ENCODE assay signal across 1 cellular context in genomic region chr13:113182046-113182445, GRCh38.
TF ChIP-seq lines count a peak whose summit lies in the region.

No MANE protein-coding gene starts in this region.

TF ChIP-seq in IMR-90, 13 proteins besides CTCF, POLR2A, EP300 and RAD21:
- TF ChIP-seq RCOR1 (IDR thresholded peaks at IDR 0.05; ENCODE audit: insufficient replicate concordance, low read length), result no peak
- TF ChIP-seq CHD1 (IDR thresholded peaks at IDR 0.05; ENCODE audit: low read depth, low read length), result no peak
- no peak for TF ChIP-seq MAFK (IDR thresholded peaks at IDR 0.05; ENCODE audit: low read depth, low read length)
- no peak for TF ChIP-seq MXI1 (IDR thresholded peaks at IDR 0.05; ENCODE audit: borderline replicate concordance, low read depth, low read length)
- TF ChIP-seq BHLHE40 (IDR thresholded peaks at IDR 0.05; ENCODE audit: low read depth, low read length), result no peak
- no peak for TF ChIP-seq RFX5 (IDR thresholded peaks at IDR 0.05; ENCODE audit: low read depth, low read length)
- no peak for TF ChIP-seq SMC3 (IDR thresholded peaks at IDR 0.05; ENCODE audit: low read depth, low read length)
- TF ChIP-seq NFE2L2 (IDR thresholded peaks at IDR 0.05; ENCODE audit: low read depth, low read length), result no peak
